Comparison of ENCODE assay signal across 28 cellular contexts in the genomic region with DNA sequence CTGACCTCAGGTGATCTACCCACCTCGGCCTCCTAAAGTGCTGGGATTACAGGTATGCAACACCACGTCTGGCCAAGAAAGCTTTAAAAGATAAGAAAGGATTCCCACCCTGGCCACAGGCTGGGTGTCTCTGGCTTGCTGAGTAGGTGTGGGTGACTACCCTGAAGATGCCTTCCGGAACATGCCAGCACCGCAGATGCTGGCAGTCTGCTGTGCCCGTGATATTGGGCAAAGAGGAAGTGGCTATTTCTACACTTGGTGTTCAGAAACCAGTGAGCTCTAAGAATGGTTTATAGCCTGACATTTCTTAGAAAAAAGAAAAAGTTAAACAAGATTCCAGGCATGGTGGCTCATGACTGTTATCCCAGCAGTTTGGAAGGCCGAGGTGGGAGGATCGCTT. TPM values are rescaled to one million over a fixed set of nuclear protein-coding genes. Genes with fewer than 3 reads are reported as not detected.
A peak's percentile ranks its signal among the peaks of the same experiment; 100 is the strongest.
DNase-seq lines count a peak whose midpoint lies in the region; ATAC-seq, FAIRE-seq and TF ChIP-seq lines count a peak whose summit lies in the region.
"Had no signal": no experiment of that assay in that cellular context is flagged by ENCODE, and none has a peak within 500 bp of the region (broad histone marks: within the 10 kb centered on the region; RNA-seq: fewer than 3 reads in every experiment).

No MANE protein-coding gene starts in this region.

- no TSS peak for BruUV-seq in K562 (replicated peaks; lab: Mats Ljungman, UMichigan)

- H3K4me3 ChIP-seq in K562 (no peak overlapping the region), hepatocyte (no peak overlapping the region)
- H3K4me3 ChIP-seq: SK-N-MC had no signal

- no peaks in the 10 kb centered on the region for H3K9me1 ChIP-seq in K562 (ENCODE audit: control insufficient read depth, insufficient read depth, low read length)

- no peak overlapping the region for H2AFZ ChIP-seq in K562 (ENCODE audit: low read depth, low read length)
- no peak overlapping the region for H2AFZ ChIP-seq in hepatocyte

- no peak for TF ChIP-seq EP300 in K562 (IDR thresholded peaks at IDR 0.05; ENCODE audit: low read length)

- no peak for TF ChIP-seq CTCF in K562 (IDR thresholded peaks at IDR 0.05 in 2 of 3, conservative IDR thresholded peaks at IDR 0.05 in 1 of 3; ENCODE audit: insufficient read depth in 2 of 3, low read depth in 1 of 3, low read length in 3 of 3)
- no peak for TF ChIP-seq CTCF in hepatocyte (IDR thresholded peaks at IDR 0.05; ENCODE audit: poor library complexity)

- 83% methylated on average over 7 of the region's 7 CpGs for WGBS in K562 (ENCODE audit: insufficient coverage, low coverage, missing lambda C conversion rate)
- 96% methylated on average over 7 of the region's 7 CpGs for WGBS in hepatocyte (ENCODE audit: low lambda C conversion rate, missing lambda C conversion rate)

- H3K9ac ChIP-seq in K562 (ENCODE audit: insufficient read depth in 1 of 2, low read depth in 2 of 2, low read length in 2 of 2): no peak overlapping the region

- H3K27me3 ChIP-seq in K562 (ENCODE audit: control insufficient read depth in 2 of 2, insufficient read depth in 2 of 2, low read length in 2 of 2) (no peaks in the 10 kb centered on the region), hepatocyte (no peaks in the 10 kb centered on the region)

- no peak overlapping the region for H3K27ac ChIP-seq in K562 (ENCODE audit: extremely low read depth, low read depth, low read length)
- no peak overlapping the region for H3K27ac ChIP-seq in hepatocyte
- H3K27ac ChIP-seq: SK-N-MC had no signal

- no peak for FAIRE-seq in K562 (lab: Jason Lieb, UNC)
- FAIRE-seq: G401.6, GM19239 had no signal

- POLR2A ChIA-PET in K562 (lab: Yijun Ruan, JAX): interaction anchor here (1.0 kb wide), 1 partner anchor 11 kb away, joined by 3 read pairs; no protein-coding TSS in a partner anchor

- H3K4me1 ChIP-seq in K562 (replicated peaks in 1 of 2; ENCODE audit: control insufficient read depth in 2 of 2, insufficient read depth in 2 of 2, low read length in 2 of 2): peaks cover 3 to 4% of the 10 kb centered on the region in 2 experiments; a peak in 2 of 5 replicates
- peaks cover 1% of the 10 kb centered on the region for H3K4me1 ChIP-seq in hepatocyte (ENCODE audit: insufficient read depth)

- H3K4me2 ChIP-seq in K562 (ENCODE audit: insufficient read depth, low read length): no peak overlapping the region
- H3K4me2 ChIP-seq in hepatocyte: no peak overlapping the region

- TF ChIP-seq RAD21 in K562 (CRISPR knock-in tag; conservative IDR thresholded peaks at IDR 0.05 in 1 of 2, IDR thresholded peaks at IDR 0.05 in 1 of 2): no peak

- intact Hi-C loops in K562 (cut with micrococcal nuclease): no loop called here

- H3K36me3 ChIP-seq in K562 (ENCODE audit: control insufficient read depth, insufficient read depth, low read length) (peaks cover 26% of the 10 kb centered on the region), hepatocyte (replicated peaks; ENCODE audit: insufficient read depth, low read depth) (no peaks in the 10 kb centered on the region)

- H3K79me2 ChIP-seq in K562 (ENCODE audit: control insufficient read depth, insufficient read depth, low read length) (peaks cover 6% of the 10 kb centered on the region; the same call in 2 of the 3 replicates), hepatocyte (peaks cover 3% of the 10 kb centered on the region)

- H3K9me2 ChIP-seq in hepatocyte (replicated peaks; ENCODE audit: insufficient read depth): no peaks in the 10 kb centered on the region

- peaks cover 5% of the 10 kb centered on the region; the same call in 1 of the 2 replicates for H4K20me1 ChIP-seq in K562 (replicated peaks; ENCODE audit: control insufficient read depth, insufficient read depth, low read length)
- no peaks in the 10 kb centered on the region for H4K20me1 ChIP-seq in hepatocyte (ENCODE audit: insufficient read depth, poor library complexity, severe bottlenecking)

- peak; percentile 14 for DNase-seq in SIG-M5 treated with dmso at 0.1 percent for 504 hours (lab: John Stamatoyannopoulos, UW; ENCODE audit: unreplicated experiment)
- no peak for DNase-seq in SIG-M5 (lab: John Stamatoyannopoulos, UW)
- DNase-seq in MV-4-11 (lab: John Stamatoyannopoulos, UW): peak; percentile 93
- DNase-seq in K562 (ENCODE audit: extremely low read depth in 1 of 4, low spot score in 3 of 4): no peak
- DNase-seq in pons (ENCODE audit: low spot score): peak; percentile 15
- no peak for DNase-seq in hepatocyte (ENCODE audit: low spot score)
- no peak for DNase-seq in anterior cingulate cortex (lab: John Stamatoyannopoulos, UW)
- DNase-seq: 8988T; C1 segment of cervical spinal cord; Calu3; CD8-positive, alpha-beta memory T cell; Karpas-422; NCI-H1092; NCI-H1436; NCI-H187 treated with DMSO at 0.1 percent for 48 hours; NCI-H2107; NCI-H446 treated with DMSO at 0.1 percent for 48 hours; NCI-H748 treated with DMSO at 0.1 percent for 48 hours; NK-92 treated with Interleukin-12 subunit alpha and Interleukin-12 subunit beta, amount 100 ng/mL, for 24 hours; Right ventricle myocardium superior had no signal

- no peaks in the 10 kb centered on the region for H3K9me3 ChIP-seq in K562 (replicated peaks; ENCODE audit: control insufficient read depth, insufficient read depth, low read depth, low read length)
- H3K9me3 ChIP-seq in hepatocyte (ENCODE audit: low read depth): no peaks in the 10 kb centered on the region

- TF ChIP-seq POLR2A in K562 (conservative IDR thresholded peaks at IDR 0.05): no peak

- CTCF ChIA-PET in K562 (lab: Yijun Ruan, JAX; ENCODE audit: low intra/inter-chr PET ratio): interaction anchor here (0.7 kb wide), 1 partner anchor 456 kb away, joined by 4 read pairs; no protein-coding TSS in a partner anchor

- in situ Hi-C loops in K562 (cut with MboI): no loop called here

- ATAC-seq in K562: no peak
- no peak for ATAC-seq in GM18498 (IDR thresholded peaks at IDR 0.05; ENCODE audit: unreplicated experiment)

RNA-seq across cellular contexts. Expression of gene MRPL11, which starts 6.1 kb away (rescaled TPM):
- 9.4 and 12.2 TPM in 2 replicates for total RNA-seq in K562 (2011; cell fraction: chromatin; rRNA removed; ENCODE audit: low replicate concordance)
- total RNA-seq in K562 (2011; cell fraction: nucleolus; rRNA removed): 16.2 and 19.7 TPM in 2 replicates
- total RNA-seq in K562 (2011; cell fraction: nucleoplasm; rRNA removed): 14.8 and 21.9 TPM in 2 replicates
- 135 and 148 TPM in 2 replicates for total RNA-seq in K562 (2014; rRNA removed)
- total RNA-seq in K562 (2014; rRNA removed; fragmentation: Illumina TruSeq; extraction: Trizol): 75.0 and 81.4 TPM in 2 replicates
- 88.3 and 91.2 TPM in 2 replicates for total RNA-seq in K562 (2015; rRNA removed; fragmentation: Illumina TruSeq; extraction: Trizol)
- total RNA-seq in K562 (2021): 133 and 148 TPM in 2 replicates
- 97.6 and 100 TPM in 2 replicates for polyA plus RNA-seq in K562 (2011; rRNA removed)
- 83.4 and 86.1 TPM in 2 replicates for polyA plus RNA-seq in K562 (2011; cell fraction: cytosol; rRNA removed)
- 50.6 and 52.0 TPM in 2 replicates for polyA plus RNA-seq in K562 (2011; cell fraction: nucleus; rRNA removed)
- 95.1 and 124 TPM in 2 replicates for polyA plus RNA-seq in K562 (2012)
- 91.9 and 103 TPM in 2 replicates for polyA plus RNA-seq in K562 (2014; fragmentation: Illumina TruSeq; extraction: Trizol)
- 10 to 100 TPM; 33.0 to 43.5 TPM for polyA plus RNA-seq in K562 (2014; fragmentation: Nextera tagmentation; extraction: Ambion mirVana)
- 173 and 208 TPM in 2 replicates for polyA plus RNA-seq in K562 (2014; rRNA removed)
- 34.7 and 39.4 TPM in 2 replicates for polyA minus RNA-seq in K562 (2011; rRNA and poly(A)+ RNA removed)
- 22.9 and 23.3 TPM in 2 replicates for polyA minus RNA-seq in K562 (2011; cell fraction: cytosol; rRNA and poly(A)+ RNA removed)
- 3.2 and 6.6 TPM in 2 replicates for polyA minus RNA-seq in K562 (2011; cell fraction: nucleus; rRNA and poly(A)+ RNA removed)
- total RNA-seq in hepatocyte: 45.6 and 60.6 TPM in 2 replicates
- polyA plus RNA-seq in hepatocyte: 57.1 and 59.8 TPM in 2 replicates

RNA-seq across cellular contexts. Expression of gene NPAS4, which starts 11.8 kb away (rescaled TPM):
- not detected in 2 replicates for total RNA-seq in K562 (2011; cell fraction: chromatin; rRNA removed; ENCODE audit: low replicate concordance)
- total RNA-seq in K562 (2011; cell fraction: nucleolus; rRNA removed): not detected in 2 replicates
- not detected in 2 replicates for total RNA-seq in K562 (2011; cell fraction: nucleoplasm; rRNA removed)
- not detected in 2 replicates for total RNA-seq in K562 (2014; rRNA removed)
- not detected in 2 replicates for total RNA-seq in K562 (2014; rRNA removed; fragmentation: Illumina TruSeq; extraction: Trizol)
- total RNA-seq in K562 (2015; rRNA removed; fragmentation: Illumina TruSeq; extraction: Trizol): not detected in 2 replicates
- not detected in 2 replicates for total RNA-seq in K562 (2021)
- not detected in 2 replicates for polyA plus RNA-seq in K562 (2011; rRNA removed)
- polyA plus RNA-seq in K562 (2011; cell fraction: cytosol; rRNA removed): 0.01 TPM in 1 of 2 replicates, not detected in the other
- not detected in 2 replicates for polyA plus RNA-seq in K562 (2011; cell fraction: nucleus; rRNA removed)
- polyA plus RNA-seq in K562 (2012): not detected in 2 replicates
- polyA plus RNA-seq in K562 (2014; fragmentation: Illumina TruSeq; extraction: Trizol): not detected in 2 replicates
- not detected for polyA plus RNA-seq in K562 (2014; fragmentation: Nextera tagmentation; extraction: Ambion mirVana)
- polyA plus RNA-seq in K562 (2014; rRNA removed): not detected in 2 replicates
- polyA minus RNA-seq in K562 (2011; rRNA and poly(A)+ RNA removed): not detected in 2 replicates
- not detected in 2 replicates for polyA minus RNA-seq in K562 (2011; cell fraction: cytosol; rRNA and poly(A)+ RNA removed)
- polyA minus RNA-seq in K562 (2011; cell fraction: nucleus; rRNA and poly(A)+ RNA removed): not detected in 2 replicates
- total RNA-seq in hepatocyte: 0.60 TPM in 1 of 2 replicates, not detected in the other
- polyA plus RNA-seq in hepatocyte: 0.31 TPM in 1 of 2 replicates, not detected in the other
- total RNA-seq: Calu3; CD8-positive, alpha-beta memory T cell; H4; M059J; Right ventricle myocardium superior; RPMI7951 had no signal
- polyA plus RNA-seq: CD8-positive, alpha-beta memory T cell; IgD-negative memory B cell had no signal

RNA-seq across cellular contexts. Expression of gene PELI3, which starts 34.1 kb away (rescaled TPM):
- 7.3 and 22.6 TPM in 2 replicates for total RNA-seq in K562 (2011; cell fraction: chromatin; rRNA removed; ENCODE audit: low replicate concordance)
- total RNA-seq in K562 (2011; cell fraction: nucleolus; rRNA removed): 11.1 and 15.2 TPM in 2 replicates
- 8.5 and 9.1 TPM in 2 replicates for total RNA-seq in K562 (2011; cell fraction: nucleoplasm; rRNA removed)
- 3.3 and 5.0 TPM in 2 replicates for total RNA-seq in K562 (2014; rRNA removed)
- 1.3 and 1.9 TPM in 2 replicates for total RNA-seq in K562 (2014; rRNA removed; fragmentation: Illumina TruSeq; extraction: Trizol)
- 3.2 and 3.4 TPM in 2 replicates for total RNA-seq in K562 (2015; rRNA removed; fragmentation: Illumina TruSeq; extraction: Trizol)
- total RNA-seq in K562 (2021): 4.0 and 4.2 TPM in 2 replicates
- 1.4 and 1.6 TPM in 2 replicates for polyA plus RNA-seq in K562 (2011; rRNA removed)
- 1.6 and 3.4 TPM in 2 replicates for polyA plus RNA-seq in K562 (2011; cell fraction: cytosol; rRNA removed)
- 2.8 and 5.6 TPM in 2 replicates for polyA plus RNA-seq in K562 (2011; cell fraction: nucleus; rRNA removed)
- 2.7 and 4.4 TPM in 2 replicates for polyA plus RNA-seq in K562 (2012)
- polyA plus RNA-seq in K562 (2014; fragmentation: Illumina TruSeq; extraction: Trizol): 1.9 and 3.3 TPM in 2 replicates
- under 1 TPM; 0.17 to 0.46 TPM for polyA plus RNA-seq in K562 (2014; fragmentation: Nextera tagmentation; extraction: Ambion mirVana)
- 2.4 and 2.6 TPM in 2 replicates for polyA plus RNA-seq in K562 (2014; rRNA removed)
- 2.6 and 4.2 TPM in 2 replicates for polyA minus RNA-seq in K562 (2011; rRNA and poly(A)+ RNA removed)
- 1.3 and 4.4 TPM in 2 replicates for polyA minus RNA-seq in K562 (2011; cell fraction: cytosol; rRNA and poly(A)+ RNA removed)
- polyA minus RNA-seq in K562 (2011; cell fraction: nucleus; rRNA and poly(A)+ RNA removed): 6.1 and 6.7 TPM in 2 replicates
- 5.5 and 6.7 TPM in 2 replicates for total RNA-seq in hepatocyte
- polyA plus RNA-seq in hepatocyte: 5.5 and 10.9 TPM in 2 replicates

RNA-seq across cellular contexts. Expression of gene DPP3, which starts 47.6 kb away (rescaled TPM):
- total RNA-seq in K562 (2011; cell fraction: chromatin; rRNA removed; ENCODE audit: low replicate concordance): 31.7 and 93.6 TPM in 2 replicates
- total RNA-seq in K562 (2011; cell fraction: nucleolus; rRNA removed): 79.4 and 87.0 TPM in 2 replicates
- total RNA-seq in K562 (2011; cell fraction: nucleoplasm; rRNA removed): 33.9 and 47.9 TPM in 2 replicates
- total RNA-seq in K562 (2014; rRNA removed) (69.2 and 115 TPM in 2 replicates), K562 (2014; rRNA removed; fragmentation: Illumina TruSeq; extraction: Trizol) (24.2 and 35.1 TPM in 2 replicates), K562 (2015; rRNA removed; fragmentation: Illumina TruSeq; extraction: Trizol) (45.0 and 50.2 TPM in 2 replicates), K562 (2021) (59.4 and 66.3 TPM in 2 replicates), hepatocyte (46.0 and 56.0 TPM in 2 replicates)
- polyA plus RNA-seq in K562 (2011; rRNA removed) (33.0 and 47.6 TPM in 2 replicates), K562 (2014; fragmentation: Illumina TruSeq; extraction: Trizol) (45.0 and 61.6 TPM in 2 replicates), K562 (2014; fragmentation: Nextera tagmentation; extraction: Ambion mirVana) (1 to 10 TPM; 3.7 to 6.2 TPM), K562 (2014; rRNA removed) (43.3 and 56.3 TPM in 2 replicates), hepatocyte (54.8 and 57.3 TPM in 2 replicates)
- polyA plus RNA-seq in K562 (2011; cell fraction: cytosol; rRNA removed): 35.9 and 62.9 TPM in 2 replicates
- 77.2 and 136 TPM in 2 replicates for polyA plus RNA-seq in K562 (2011; cell fraction: nucleus; rRNA removed)
- polyA plus RNA-seq in K562 (2012): 51.4 and 57.3 TPM in 2 replicates
- polyA minus RNA-seq in K562 (2011; rRNA and poly(A)+ RNA removed): 42.3 and 51.5 TPM in 2 replicates
- 58.5 and 65.1 TPM in 2 replicates for polyA minus RNA-seq in K562 (2011; cell fraction: cytosol; rRNA and poly(A)+ RNA removed)
- 42.8 and 46.9 TPM in 2 replicates for polyA minus RNA-seq in K562 (2011; cell fraction: nucleus; rRNA and poly(A)+ RNA removed)

Comparison
In these comparisons a context has a peak if more than half of its experiments do, and no peak if none do; other contexts are left out.
1. DNase-seq: peak in SIG-M5 treated with dmso at 0.1 percent for 504 hours (single experiment), MV-4-11 (single experiment) and pons (single experiment); none in SIG-M5 (single experiment), K562 (0 of 4), hepatocyte (single experiment) and anterior cingulate cortex (0 of 58).